In the genomic region with DNA sequence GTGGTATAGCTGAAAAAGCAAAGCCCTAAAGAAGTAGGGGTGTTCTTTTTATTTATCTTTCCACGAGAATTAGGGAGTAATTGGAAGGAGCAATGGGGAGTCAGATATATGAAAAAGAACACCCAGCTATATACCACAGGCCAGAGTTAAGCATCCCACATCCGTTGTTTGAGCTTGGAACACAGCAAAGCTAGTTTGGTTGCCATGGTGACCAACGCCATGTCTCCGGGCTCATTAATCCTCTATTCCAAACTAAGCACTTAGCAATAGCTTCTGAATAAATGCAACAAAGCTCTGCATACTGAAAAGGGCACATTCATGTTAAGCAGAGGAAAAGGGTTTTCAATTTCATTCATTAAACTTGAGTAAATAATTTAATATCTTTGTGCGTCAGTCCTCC, we compare ENCODE assay signal across 11 cellular contexts. TPM values are rescaled to one million over a fixed set of nuclear protein-coding genes. Genes with fewer than 3 reads are reported as not detected.
A peak's percentile ranks its signal among the peaks of the same experiment; 100 is the strongest.
DNase-seq lines count a peak whose midpoint lies in the region; ATAC-seq and TF ChIP-seq lines count a peak whose summit lies in the region.
"Had no signal": no experiment of that assay in that cellular context is flagged by ENCODE, and none has a peak within 500 bp of the region (broad histone marks: within the 10 kb centered on the region; RNA-seq: fewer than 3 reads in every experiment).

No MANE protein-coding gene starts in this region.

- ATAC-seq in activated CD8-positive, alpha-beta T cell treated with anti-CD3 and anti-CD28 coated beads, Interleukin-2, amount 10 ng/mL, durations not matched to agents 7 days and 5 days = peak; percentile 50
- no peak for ATAC-seq in activated CD8-positive, alpha-beta T cell treated with anti-CD3 and anti-CD28 coated beads for 36 hours
- ATAC-seq in Right ventricle myocardium superior (ENCODE audit: poor library complexity) = no peak

- H3K9me3 ChIP-seq in adrenal gland (replicated peaks in 1 of 3) = no peaks in the 10 kb centered on the region
- H3K9me3 ChIP-seq: BLaER1 treated with 17β-estradiol and CSF1 and Interleukin-3, amounts not matched to agents 10 nM and 100 nM; SJSA1; thoracic aorta had no signal

- H3K4me1 Mint-ChIP-seq in activated CD8-positive, alpha-beta T cell treated with anti-CD3 and anti-CD28 coated beads, Interleukin-2, amount 10 ng/mL, durations not matched to agents 7 days and 5 days (ENCODE audit: low read depth) = peaks cover 2% of the 10 kb centered on the region
- no peaks in the 10 kb centered on the region for H3K4me1 Mint-ChIP-seq in activated CD8-positive, alpha-beta T cell treated with anti-CD3 and anti-CD28 coated beads for 36 hours (ENCODE audit: low read depth)

- H3K27me3 Mint-ChIP-seq in activated CD8-positive, alpha-beta T cell treated with anti-CD3 and anti-CD28 coated beads, Interleukin-2, amount 10 ng/mL, durations not matched to agents 7 days and 5 days (ENCODE audit: low read depth) = peaks cover 16% of the 10 kb centered on the region
- H3K27me3 Mint-ChIP-seq in activated CD8-positive, alpha-beta T cell treated with anti-CD3 and anti-CD28 coated beads for 36 hours = peaks cover 2% of the 10 kb centered on the region

- H3K9me3 Mint-ChIP-seq in activated CD8-positive, alpha-beta T cell treated with anti-CD3 and anti-CD28 coated beads, Interleukin-2, amount 10 ng/mL, durations not matched to agents 7 days and 5 days (ENCODE audit: insufficient read depth) = no peaks in the 10 kb centered on the region
- H3K9me3 Mint-ChIP-seq in activated CD8-positive, alpha-beta T cell treated with anti-CD3 and anti-CD28 coated beads for 36 hours = no peaks in the 10 kb centered on the region

- no peaks in the 10 kb centered on the region for H3K36me3 ChIP-seq in adrenal gland (replicated peaks in 1 of 2)
- H3K36me3 ChIP-seq: BLaER1 treated with 17β-estradiol and CSF1 and Interleukin-3, amounts not matched to agents 10 nM and 100 nM; SJSA1; thoracic aorta had no signal

- H3K27ac Mint-ChIP-seq in activated CD8-positive, alpha-beta T cell treated with anti-CD3 and anti-CD28 coated beads, Interleukin-2, amount 10 ng/mL, durations not matched to agents 7 days and 5 days = no peak overlapping the region
- H3K27ac Mint-ChIP-seq in activated CD8-positive, alpha-beta T cell treated with anti-CD3 and anti-CD28 coated beads for 36 hours = no peak overlapping the region

- intact Hi-C loops in activated CD8-positive, alpha-beta T cell treated with anti-CD3 and anti-CD28 coated beads for 36 hours (cut with micrococcal nuclease) = no loop called here
- intact Hi-C loops in adrenal gland (cut with DNase I) (no loop called here), Right ventricle myocardium superior (cut with DNase I) (no loop called here)

- DNase-seq in activated CD8-positive, alpha-beta T cell treated with anti-CD3 and anti-CD28 coated beads, Interleukin-2, amount 10 ng/mL, durations not matched to agents 7 days and 5 days = peak; percentile 51
- no peak for DNase-seq in activated CD8-positive, alpha-beta T cell treated with anti-CD3 and anti-CD28 coated beads for 36 hours
- DNase-seq in NCI-H1048 (lab: John Stamatoyannopoulos, UW) = peak; percentile 4
- DNase-seq in adrenal gland = peak; percentile 49 to 90 (median 72)
- DNase-seq in myocyte (ENCODE audit: low read depth) = peak; percentile 73
- DNase-seq in NOMO-1 treated with DMSO at 0.1 percent for 48 hours (lab: John Stamatoyannopoulos, UW; ENCODE audit: unreplicated experiment) = no peak
- DNase-seq in Right ventricle myocardium superior = no peak
- DNase-seq in activated naive CD4-positive, alpha-beta T cell treated with Interleukin-2 at 50 U/mL for 16 hours = no peak

- no peak for TF ChIP-seq CTCF in activated CD8-positive, alpha-beta T cell treated with anti-CD3 and anti-CD28 coated beads for 36 hours (IDR thresholded peaks at IDR 0.05)
- no peak for TF ChIP-seq CTCF in adrenal gland (IDR thresholded peaks at IDR 0.05)

- H3K27me3 ChIP-seq in adrenal gland = no peaks in the 10 kb centered on the region
- H3K27me3 ChIP-seq: BLaER1 treated with 17β-estradiol and CSF1 and Interleukin-3, amounts not matched to agents 10 nM and 100 nM had no signal

- POLR2A ChIA-PET in activated CD8-positive, alpha-beta T cell treated with anti-CD3 and anti-CD28 coated beads, Interleukin-2, amount 10 ng/mL, durations not matched to agents 7 days and 5 days (lab: Charles Lee) = no interaction called here
- POLR2A ChIA-PET in activated CD8-positive, alpha-beta T cell treated with anti-CD3 and anti-CD28 coated beads for 36 hours (lab: Charles Lee) = no interaction called here

- no peaks in the 10 kb centered on the region for H3K36me3 Mint-ChIP-seq in activated CD8-positive, alpha-beta T cell treated with anti-CD3 and anti-CD28 coated beads, Interleukin-2, amount 10 ng/mL, durations not matched to agents 7 days and 5 days (ENCODE audit: low read depth)
- H3K36me3 Mint-ChIP-seq in activated CD8-positive, alpha-beta T cell treated with anti-CD3 and anti-CD28 coated beads for 36 hours (ENCODE audit: low read depth) = no peaks in the 10 kb centered on the region

- 25 to 26% (median 26%) methylated on average over 5 of the region's 5 CpGs for WGBS in adrenal gland, 4 donors

- H3K4me3 ChIP-seq in adrenal gland = no peak overlapping the region
- H3K4me3 ChIP-seq: BLaER1 treated with 17β-estradiol and CSF1 and Interleukin-3, amounts not matched to agents 10 nM and 100 nM; SJSA1; thoracic aorta had no signal

- H3K27ac ChIP-seq in adrenal gland = peak overlapping the region in 1 of 5 donors; percentile 43
- H3K27ac ChIP-seq: BLaER1 treated with 17β-estradiol and CSF1 and Interleukin-3, amounts not matched to agents 10 nM and 100 nM; SJSA1; thoracic aorta had no signal

- no peak for TF ChIP-seq POLR2A in adrenal gland (IDR thresholded peaks at IDR 0.05)

- no peak overlapping the region for H3K4me3 Mint-ChIP-seq in activated CD8-positive, alpha-beta T cell treated with anti-CD3 and anti-CD28 coated beads, Interleukin-2, amount 10 ng/mL, durations not matched to agents 7 days and 5 days
- no peak overlapping the region for H3K4me3 Mint-ChIP-seq in activated CD8-positive, alpha-beta T cell treated with anti-CD3 and anti-CD28 coated beads for 36 hours

- CTCF ChIA-PET in activated CD8-positive, alpha-beta T cell treated with anti-CD3 and anti-CD28 coated beads, Interleukin-2, amount 10 ng/mL, durations not matched to agents 7 days and 5 days (lab: Charles Lee) = interaction anchor here (0.8 to 7.0 kb wide), 7 partner anchors 9 to 180 kb away, joined by 3 to 155 read pairs (median 3); partner anchors contain the start of gene PON3
- CTCF ChIA-PET in activated CD8-positive, alpha-beta T cell treated with anti-CD3 and anti-CD28 coated beads for 36 hours (lab: Charles Lee) = interaction anchor here (0.9 to 6.6 kb wide), 3 partner anchors 32 to 180 kb away, joined by 3 to 117 read pairs (median 3); no protein-coding TSS in a partner anchor

- H3K4me1 ChIP-seq in adrenal gland (replicated peaks in 1 of 2) = peaks cover 0 to 21% of the 10 kb centered on the region in 2 donors
- H3K4me1 ChIP-seq: SJSA1 had no signal

RNA-seq across cellular contexts. Expression of gene ASB4, which starts 23.5 kb away (rescaled TPM):
- total RNA-seq in activated CD8-positive, alpha-beta T cell treated with anti-CD3 and anti-CD28 coated beads, Interleukin-2, amount 10 ng/mL, durations not matched to agents 7 days and 5 days = not detected
- not detected for total RNA-seq in activated CD8-positive, alpha-beta T cell treated with anti-CD3 and anti-CD28 coated beads for 36 hours
- 100 to 1,000 TPM in 3 of 8 donors, 10 to 100 TPM in 5; 39.9 to 323 (median 88.2) TPM for total RNA-seq in adrenal gland
- 100 to 1,000 TPM in 1 of 3 donors, 10 to 100 TPM in 2; 18.3 to 150 (median 53.4) TPM for polyA plus RNA-seq in adrenal gland
- total RNA-seq in myocyte = 0.35 TPM in 1 of 2 replicates, not detected in the other
- 0.24 TPM for polyA plus RNA-seq in myocyte (2012)
- total RNA-seq in Right ventricle myocardium superior = 7.8 TPM
- total RNA-seq: SJSA1 had no signal

Comparison
In these comparisons a context has a peak if more than half of its experiments do, and no peak if none do; other contexts are left out.
1. DNase-seq: peak in activated CD8-positive, alpha-beta T cell treated with anti-CD3 and anti-CD28 coated beads, Interleukin-2, amount 10 ng/mL, durations not matched to agents 7 days and 5 days (single experiment), NCI-H1048 (single experiment), adrenal gland (7 of 7) and myocyte (single experiment); none in activated CD8-positive, alpha-beta T cell treated with anti-CD3 and anti-CD28 coated beads for 36 hours (single experiment), NOMO-1 treated with DMSO at 0.1 percent for 48 hours (single experiment), Right ventricle myocardium superior (single experiment) and activated naive CD4-positive, alpha-beta T cell treated with Interleukin-2 at 50 U/mL for 16 hours (single experiment).